8 cellular contexts compared by ENCODE assay signal in genomic region chr14:103847954-103848719, GRCh38. TPM values are rescaled to one million over a fixed set of nuclear protein-coding genes. Genes with fewer than 3 reads are reported as not detected.
A peak's percentile ranks its signal among the peaks of the same experiment; 100 is the strongest.
DNase-seq lines count a peak whose midpoint lies in the region; FAIRE-seq and TF ChIP-seq lines count a peak whose summit lies in the region.

No MANE protein-coding gene starts in this region.

- H3K4me2 ChIP-seq in PC-9 (peak overlapping the region; percentile 94), H1 (ENCODE audit: insufficient read depth in 1 of 2, low read depth in 2 of 2, low read length in 2 of 2) (peak overlapping the region; percentile 82 to 85)

- H3K79me2 ChIP-seq in PC-9 (ENCODE audit: low read depth) (0 out of 2 replicates have a peak, but pooled peaks cover 16% of the 10 kb centered on the region), H1 (ENCODE audit: control insufficient read depth in 1 of 2, insufficient read depth in 2 of 2, low read length in 2 of 2) (no peaks in the 10 kb centered on the region)

- no peak overlapping the region for H3K14ac ChIP-seq in H1 (ENCODE audit: insufficient read length)

- H3K79me1 ChIP-seq in H1 (ENCODE audit: low read depth, low read length): no peaks in the 10 kb centered on the region

- H2BK15ac ChIP-seq in H1 (ENCODE audit: low read length): no peak overlapping the region

- CTCF ChIA-PET in HEK293 (lab: Yijun Ruan, JAX): interaction anchor here (1.1 to 1.7 kb wide), 2 partner anchors 52 to 62 kb away, joined by 3 to 5 read pairs; no protein-coding TSS in a partner anchor
- CTCF ChIA-PET in PC-9 (lab: Charles Lee): no interaction called here
- CTCF ChIA-PET in H1 (lab: Charles Lee; ENCODE audit: partially characterized antibody): no interaction called here

- H3K9me2 ChIP-seq in PC-9 (ENCODE audit: insufficient read depth): no peaks in the 10 kb centered on the region

- H3K4me1 ChIP-seq in HEK293 (ENCODE audit: control insufficient read depth, insufficient read depth, low read length): peaks cover 11% of the 10 kb centered on the region
- peaks cover 9% of the 10 kb centered on the region for H3K4me1 ChIP-seq in PC-9 (replicated peaks; ENCODE audit: insufficient read depth)
- peaks cover 0 to 7% (median 2%) of the 10 kb centered on the region in 4 experiments; a peak in 6 of 7 replicates for H3K4me1 ChIP-seq in H1 (replicated peaks in 1 of 4; ENCODE audit: control insufficient read depth in 3 of 4, insufficient read depth in 4 of 4, low read length in 3 of 4)
- H3K4me1 ChIP-seq in mononuclear cell (ENCODE audit: insufficient read depth, low read length): peaks cover 6% of the 10 kb centered on the region
- peaks cover 18% of the 10 kb centered on the region for H3K4me1 ChIP-seq in vagina

- H3K18ac ChIP-seq in H1 (ENCODE audit: extremely low read depth, low read length): no peak overlapping the region

- no peak overlapping the region for H2BK5ac ChIP-seq in H1 (ENCODE audit: low read depth, low read length)

- intact Hi-C loops in PC-9 (cut with micrococcal nuclease; ENCODE audit: unreplicated experiment) (no loop called here), vagina (cut with DNase I) (no loop called here)

- no peak for TF ChIP-seq EP300 in H1 (IDR thresholded peaks at IDR 0.05; ENCODE audit: borderline replicate concordance in 1 of 2, low read depth in 2 of 2, low read length in 2 of 2)

- H3K27me3 ChIP-seq in PC-9 (ENCODE audit: insufficient read depth, low read depth): no peaks in the 10 kb centered on the region
- H3K27me3 ChIP-seq in H1 (replicated peaks in 1 of 4; ENCODE audit: control insufficient read depth in 3 of 4, extremely low read depth in 1 of 4, insufficient read depth in 3 of 4, low read length in 3 of 4): peaks cover 0 to 26% (median 20%) of the 10 kb centered on the region in 4 experiments; a peak in 6 of 7 replicates
- peaks cover 28% of the 10 kb centered on the region for H3K27me3 ChIP-seq in mononuclear cell (ENCODE audit: insufficient read depth, low read length)
- no peaks in the 10 kb centered on the region for H3K27me3 ChIP-seq in vagina

- H4K5ac ChIP-seq in H1 (ENCODE audit: insufficient read length, low read depth, low read length): no peak overlapping the region

- H2AFZ ChIP-seq in PC-9 (peak overlapping the region; percentile 80), H1 (ENCODE audit: low read length) (no peak overlapping the region)

- peak overlapping the region; percentile 89; the same call in 1 of the 2 replicates for H4K8ac ChIP-seq in H1 (ENCODE audit: extremely low read depth, insufficient read depth, low read length)

- TF ChIP-seq CTCF in HEK293 (tag by site-specific recombination; IDR thresholded peaks at IDR 0.05) (no peak), PC-9 (conservative IDR thresholded peaks at IDR 0.05) (no peak), H1 (IDR thresholded peaks at IDR 0.05; ENCODE audit: control extremely low read depth in 1 of 3, insufficient read depth in 1 of 3, low read depth in 1 of 3, low read length in 3 of 3) (no peak), vagina (IDR thresholded peaks at IDR 0.05) (no peak)

- no peak for FAIRE-seq in H1 (lab: Jason Lieb, UNC)

- no peak overlapping the region for H3K23ac ChIP-seq in H1 (ENCODE audit: insufficient read length)

- no peak overlapping the region for H2BK120ac ChIP-seq in H1 (replicated peaks; ENCODE audit: low read depth, low read length)

- H3K4me3 ChIP-seq in HEK293 (ENCODE audit: low read depth, low read length): peak overlapping the region; percentile 75
- H3K4me3 ChIP-seq in PC-9: peak overlapping the region; percentile 75
- peak overlapping the region; percentile 56 to 74 (median 69) for H3K4me3 ChIP-seq in H1 (ENCODE audit: extremely low read depth in 1 of 4, insufficient read depth in 2 of 4, low read depth in 3 of 4, low read length in 4 of 4)
- peak overlapping the region; percentile 49 for H3K4me3 ChIP-seq in mononuclear cell (ENCODE audit: low read length)
- peak overlapping the region; percentile 60 to 92 for H3K4me3 ChIP-seq in vagina

- H3F3A ChIP-seq in PC-9 (ENCODE audit: insufficient read depth, low read depth): peaks cover 11% of the 10 kb centered on the region; the same call in 1 of the 2 replicates

- H2BK20ac ChIP-seq in H1 (ENCODE audit: low read length): no peak overlapping the region

- 12% methylated on average over 49 of the region's 76 CpGs; no CpG with 5 or more reads in 1 of the 2 experiments for WGBS in H1 (ENCODE audit: extremely low coverage in 1 of 2, insufficient coverage in 1 of 2, insufficient read length in 1 of 2, insufficient replicate concordance in 2 of 2, low coverage in 1 of 2, low lambda C conversion rate in 2 of 2, missing lambda C conversion rate in 1 of 2), 2 experiments

- H3K36me3 ChIP-seq in HEK293 (ENCODE audit: control insufficient read depth in 2 of 2, insufficient read depth in 1 of 2, low read length in 2 of 2) (no peaks in the 10 kb centered on the region; a peak in 1 of 3 replicates), PC-9 (ENCODE audit: low read depth) (no peaks in the 10 kb centered on the region), H1 (ENCODE audit: control insufficient read depth in 2 of 4, insufficient read depth in 4 of 4, low read length in 3 of 4) (no peaks in the 10 kb centered on the region), vagina (no peaks in the 10 kb centered on the region)

- H4K91ac ChIP-seq in H1 (replicated peaks; ENCODE audit: insufficient read length, low read length): no peak overlapping the region

- TSS peak; percentile 54 for BruUV-seq in PC-9 (replicated peaks; lab: Mats Ljungman, UMichigan)

- H3K9ac ChIP-seq in H1 (replicated peaks in 1 of 4; ENCODE audit: extremely low read depth in 1 of 4, low read depth in 3 of 4, low read length in 3 of 4): peak overlapping the region in 2 of 4 experiments; percentile 30 to 38; a peak in 2 of 7 replicates

- DNase-seq in NCI-H146 (lab: John Stamatoyannopoulos, UW): peak; percentile 74
- DNase-seq in NCI-H146 treated with DMSO at 0.1 percent for 48 hours (lab: John Stamatoyannopoulos, UW; ENCODE audit: unreplicated experiment): no peak
- peak in 1 of 2 experiments; percentile 30 for DNase-seq in PC-9
- DNase-seq in H1 (ENCODE audit: low read depth in 1 of 2, low spot score in 2 of 2): peak in 1 of 2 experiments; percentile 83
- no peak for DNase-seq in vagina (ENCODE audit: extremely low spot score in 2 of 2)
- DNase-seq in COLO829 (ENCODE audit: low spot score): no peak

- no peak overlapping the region for H2BK12ac ChIP-seq in H1 (ENCODE audit: low read depth, low read length)

- H3K4ac ChIP-seq in H1 (replicated peaks; ENCODE audit: insufficient read length, low read depth, low read length): no peak overlapping the region

- no peak for TF ChIP-seq RAD21 in H1 (IDR thresholded peaks at IDR 0.05 in 1 of 2, conservative IDR thresholded peaks at IDR 0.05 in 1 of 2; ENCODE audit: low read depth in 2 of 2, low read length in 2 of 2)

- H3K27ac ChIP-seq in HEK293 (ENCODE audit: extremely low read depth, low read depth, low read length): peak overlapping the region; percentile 85
- H3K27ac ChIP-seq in PC-9: no peak overlapping the region
- H3K27ac ChIP-seq in H1 (ENCODE audit: low read depth, low read length): no peak overlapping the region; the same call in 1 of the 2 replicates
- H3K27ac ChIP-seq in vagina: peak overlapping the region; percentile 82

- H3K9me3 ChIP-seq in HEK293 (ENCODE audit: control insufficient read depth, insufficient read depth, low read depth, low read length) (no peaks in the 10 kb centered on the region), PC-9 (ENCODE audit: insufficient read depth, low read depth) (no peaks in the 10 kb centered on the region), H1 (ENCODE audit: insufficient read depth in 2 of 2, low read depth in 1 of 2, low read length in 1 of 2) (no peaks in the 10 kb centered on the region), mononuclear cell (ENCODE audit: low read depth, low read length) (no peaks in the 10 kb centered on the region), vagina (no peaks in the 10 kb centered on the region)

- TF ChIP-seq POLR2A in H1 (IDR thresholded peaks at IDR 0.05; ENCODE audit: control extremely low read depth in 1 of 2, low read depth in 2 of 2, low read length in 2 of 2): no peak
- no peak for TF ChIP-seq POLR2A in vagina (IDR thresholded peaks at IDR 0.05)

- POLR2A ChIA-PET in HEK293 (lab: Yijun Ruan, JAX): no interaction called here
- POLR2A ChIA-PET in PC-9 (lab: Charles Lee; ENCODE audit: unreplicated experiment): no interaction called here
- POLR2A ChIA-PET in H1 (lab: Charles Lee; ENCODE audit: partially characterized antibody): interaction anchor here (1.2 to 2.6 kb wide), 2 partner anchors 8 to 13 kb away, joined by 4 to 7 read pairs; no protein-coding TSS in a partner anchor

- H3K56ac ChIP-seq in H1 (replicated peaks; ENCODE audit: insufficient read length, low read depth, low read length): no peak overlapping the region

- no peak overlapping the region for H2AK5ac ChIP-seq in H1 (ENCODE audit: low read depth, low read length)

- H4K20me1 ChIP-seq in PC-9 (ENCODE audit: insufficient read depth): no peaks in the 10 kb centered on the region
- no peaks in the 10 kb centered on the region for H4K20me1 ChIP-seq in H1 (replicated peaks in 1 of 2; ENCODE audit: control insufficient read depth in 1 of 2, insufficient read depth in 2 of 2, low read length in 2 of 2)

- peaks cover 12% of the 10 kb centered on the region for H3K23me2 ChIP-seq in H1 (ENCODE audit: low read depth, low read length)

TF ChIP-seq in HEK293, 187 proteins besides CTCF, POLR2A, EP300 and RAD21 (continues in another document):
- peak; percentile 33 for TF ChIP-seq KLF9 (tag by site-specific recombination; IDR thresholded peaks at IDR 0.05; ENCODE audit: low read depth)
- TF ChIP-seq ZNF785 (tag by site-specific recombination; IDR thresholded peaks at IDR 0.05): no peak

TF ChIP-seq in H1, 55 proteins besides CTCF, POLR2A, EP300 and RAD21 (continues in another document):
- TF ChIP-seq GABPA (IDR thresholded peaks at IDR 0.05; ENCODE audit: borderline replicate concordance, insufficient read depth, low read length) (no peak), BRCA1 (IDR thresholded peaks at IDR 0.05; ENCODE audit: low read depth, low read length) (no peak), EGR1 (IDR thresholded peaks at IDR 0.05; ENCODE audit: borderline replicate concordance, low read depth, low read length) (no peak), HDAC2 (IDR thresholded peaks at IDR 0.05; ENCODE audit: borderline replicate concordance in 1 of 2, low read depth in 2 of 2, low read length in 2 of 2) (0 out of 4 replicates have a peak, but pooled peaks of 1 of the 2 experiments have one; percentile 52)

RNA-seq across cellular contexts. Expression of gene PPP1R13B, which starts 0.8 kb away (rescaled TPM):
- total RNA-seq in PC-9 (2021) (26.5 and 36.5 TPM in 2 replicates), mononuclear cell (4.5 TPM), vagina (34.1 TPM)
- 8.9 and 9.7 TPM in 2 replicates for total RNA-seq in H1 (2021; fragmentation: NEBNext Ultra II Directional; extraction: Animal tissue kit (Norgen Biotek cat#: 25700))
- 2.6 and 4.5 TPM in 2 replicates for polyA plus RNA-seq in H1 (2011; rRNA removed)
- polyA plus RNA-seq in H1 (2011; cell fraction: cytosol; rRNA removed): 2.7 TPM
- polyA plus RNA-seq in H1 (2011; cell fraction: nucleus; rRNA removed): 9.9 TPM
- 5.3 to 8.0 TPM (median 5.5 TPM) in 4 replicates for polyA plus RNA-seq in H1 (2012, experiment 1 of 2)
- polyA plus RNA-seq in H1 (2012, experiment 2 of 2): 2.4 TPM
- polyA plus RNA-seq in H1 (2013, experiment 1 of 2): 4.8 TPM
- 5.1 TPM for polyA plus RNA-seq in H1 (2013, experiment 2 of 2)
- polyA minus RNA-seq in H1 (2011; rRNA and poly(A)+ RNA removed): 5.4 and 9.3 TPM in 2 replicates
- polyA minus RNA-seq in H1 (2011; cell fraction: cytosol; rRNA and poly(A)+ RNA removed): 5.7 TPM
- 7.7 TPM for polyA minus RNA-seq in H1 (2011; cell fraction: nucleus; rRNA and poly(A)+ RNA removed)

Comparison
In these comparisons a context has a peak if more than half of its experiments do, and no peak if none do; other contexts are left out.
1. H3K27ac ChIP-seq: peak in HEK293 (single experiment) and vagina (single experiment); none in PC-9 (single experiment) and H1 (single experiment).
2. Peak in every context shown above with its lines, with median percentiles within 50 percentile points of each other: H3K4me3 ChIP-seq.